Comparison of ENCODE assay signal across 8 cellular contexts in genomic region chr7:43992896-43993295, GRCh38. TPM values are rescaled to one million over a fixed set of nuclear protein-coding genes. Genes with fewer than 3 reads are reported as not detected.
DNase-seq lines count a peak whose midpoint lies in the region; ATAC-seq, FAIRE-seq and TF ChIP-seq lines count a peak whose summit lies in the region.
"Not testable (repeated sequence)": the region's sequence is repeated elsewhere in the genome, so short reads cannot be mapped to it uniquely, and the experiment has no call there.

No MANE protein-coding gene starts in this region.

- FAIRE-seq in RCC 7860 (lab: Jason Lieb, UNC) = peak; percentile 83

- H3K9me3 ChIP-seq in mesenchymal stem cell (ENCODE audit: control insufficient read depth, low read length) = not testable (repeated sequence)

- not testable (repeated sequence) for H3K23ac ChIP-seq in mesenchymal stem cell (ENCODE audit: low read length in 2 of 2)

- H3K18ac ChIP-seq in mesenchymal stem cell (ENCODE audit: low read depth in 1 of 2, low read length in 2 of 2) = not testable (repeated sequence)

- not testable (repeated sequence) for H2BK5ac ChIP-seq in mesenchymal stem cell (ENCODE audit: low read depth, low read length, poor library complexity, severe bottlenecking)

- H4K91ac ChIP-seq in mesenchymal stem cell (ENCODE audit: low read length) = not testable (repeated sequence)

- H2BK120ac ChIP-seq in mesenchymal stem cell (ENCODE audit: low read depth, low read length) = not testable (repeated sequence)

- ATAC-seq in GM18861 (IDR thresholded peaks at IDR 0.05; ENCODE audit: unreplicated experiment) (peak; percentile 94), GM21528 (IDR thresholded peaks at IDR 0.05; ENCODE audit: low FRiP score, unreplicated experiment) (peak; percentile 87), HG02973 (IDR thresholded peaks at IDR 0.05; ENCODE audit: unreplicated experiment) (peak; percentile 79), HG03521 (IDR thresholded peaks at IDR 0.05; ENCODE audit: unreplicated experiment) (peak; percentile 75)

- H3K4me2 ChIP-seq in mesenchymal stem cell (ENCODE audit: low read length, poor library complexity, severe bottlenecking) = not testable (repeated sequence)

- not testable (repeated sequence) for TF ChIP-seq CTCF in AG10803 (conservative IDR thresholded peaks at IDR 0.05; ENCODE audit: low read length); astrocyte of the spinal cord (IDR thresholded peaks at IDR 0.05; ENCODE audit: low read depth, low read length)

- H3K4me3 ChIP-seq in AG10803 (ENCODE audit: low read length); astrocyte of the spinal cord (ENCODE audit: low read depth, low read length); mesenchymal stem cell (ENCODE audit: insufficient read depth in 1 of 2, low read depth in 1 of 2, low read length in 2 of 2): not testable (repeated sequence)

- in situ Hi-C loops in astrocyte of the spinal cord (cut with HindIII; ENCODE audit: low sequenced_read_pairs) = not testable (repeated sequence)

- H3K4me1 ChIP-seq in mesenchymal stem cell (ENCODE audit: control insufficient read depth, insufficient read depth, low read depth, low read length) = not testable (repeated sequence)

- DNase-seq in AG10803 (ENCODE audit: low read depth) = peak; percentile 55
- DNase-seq in RCC 7860 (ENCODE audit: low spot score) = peak; percentile 49
- DNase-seq in astrocyte of the spinal cord (ENCODE audit: low read depth, low spot score) = peak; percentile 48
- DNase-seq in mesenchymal stem cell = peak; percentile 13

- not testable (repeated sequence) for H4K8ac ChIP-seq in mesenchymal stem cell (ENCODE audit: low read length)

- 83% methylated on average over 1 of the region's 7 CpGs for WGBS in mesenchymal stem cell

- H3K36me3 ChIP-seq in mesenchymal stem cell (ENCODE audit: control insufficient read depth in 1 of 2, insufficient read depth in 2 of 2, low read depth in 1 of 2, low read length in 2 of 2) = not testable (repeated sequence)

- not testable (repeated sequence) for H3K27me3 ChIP-seq in mesenchymal stem cell (ENCODE audit: control insufficient read depth in 1 of 2, insufficient read depth in 1 of 2, low read length in 2 of 2)

- H2AK5ac ChIP-seq in mesenchymal stem cell (ENCODE audit: low read length, severe bottlenecking) = not testable (repeated sequence)

- not testable (repeated sequence) for H3K9ac ChIP-seq in mesenchymal stem cell (ENCODE audit: low read length)

- not testable (repeated sequence) for H3K79me1 ChIP-seq in mesenchymal stem cell (replicated peaks; ENCODE audit: low read length, poor library complexity, severe bottlenecking)

- H2AFZ ChIP-seq in mesenchymal stem cell (ENCODE audit: low read depth, low read length) = not testable (repeated sequence)

- not testable (repeated sequence) for H2BK15ac ChIP-seq in mesenchymal stem cell (ENCODE audit: low read depth, poor library complexity, severe bottlenecking)

- H3K14ac ChIP-seq in mesenchymal stem cell (ENCODE audit: low read length in 2 of 2) = not testable (repeated sequence)

- not testable (repeated sequence) for H3K4ac ChIP-seq in mesenchymal stem cell (ENCODE audit: low read depth in 1 of 2, low read length in 2 of 2)

- not testable (repeated sequence) for H2BK12ac ChIP-seq in mesenchymal stem cell (ENCODE audit: low read length in 2 of 2)

- not testable (repeated sequence) for H3K27ac ChIP-seq in mesenchymal stem cell (ENCODE audit: low read length, poor library complexity, severe bottlenecking)

RNA-seq across cellular contexts. Expression of gene SPDYE1, which starts 4.8 kb away (rescaled TPM):
- polyA plus RNA-seq in mesenchymal stem cell (2013, experiment 1 of 2) = not detected
- not detected for polyA plus RNA-seq in mesenchymal stem cell (2013, experiment 2 of 2)

RNA-seq across cellular contexts. Expression of gene DBNL, which starts 51.6 kb away (rescaled TPM):
- 51.9 TPM for polyA plus RNA-seq in mesenchymal stem cell (2013, experiment 1 of 2)
- 52.3 TPM for polyA plus RNA-seq in mesenchymal stem cell (2013, experiment 2 of 2)
